In genomic region chr19:34501339-34502320, GRCh38 we compare ENCODE assay signal across 8 cellular contexts. TPM values are rescaled to one million over a fixed set of nuclear protein-coding genes. Genes with fewer than 3 reads are reported as not detected.
DNase-seq lines count a peak whose midpoint lies in the region; ATAC-seq and TF ChIP-seq lines count a peak whose summit lies in the region.

No MANE protein-coding gene starts in this region.

- H3K9me3 Mint-ChIP-seq in activated CD8-positive, alpha-beta T cell treated with anti-CD3 and anti-CD28 coated beads for 36 hours: no peaks in the 10 kb centered on the region

- no peak overlapping the region for H3K27ac Mint-ChIP-seq in activated CD8-positive, alpha-beta T cell treated with anti-CD3 and anti-CD28 coated beads for 36 hours

- peaks cover 5% of the 10 kb centered on the region for H3K27me3 Mint-ChIP-seq in activated CD8-positive, alpha-beta T cell treated with anti-CD3 and anti-CD28 coated beads for 36 hours

- H3K4me3 Mint-ChIP-seq in activated CD8-positive, alpha-beta T cell treated with anti-CD3 and anti-CD28 coated beads for 36 hours: no peak overlapping the region

- ATAC-seq in GM19372 (IDR thresholded peaks at IDR 0.05; ENCODE audit: low read depth, unreplicated experiment): peak; percentile 79
- peak; percentile 94 for ATAC-seq in activated CD8-positive, alpha-beta T cell treated with anti-CD3 and anti-CD28 coated beads for 36 hours

- H3K4me1 Mint-ChIP-seq in activated CD8-positive, alpha-beta T cell treated with anti-CD3 and anti-CD28 coated beads for 36 hours (ENCODE audit: low read depth): peaks cover 7% of the 10 kb centered on the region

- CTCF ChIA-PET in activated CD8-positive, alpha-beta T cell treated with anti-CD3 and anti-CD28 coated beads for 36 hours (lab: Charles Lee): interaction anchor here (0.9 to 1.8 kb wide), 5 partner anchors 16 to 275 kb away, joined by 3 to 8 read pairs (median 4); no protein-coding TSS in a partner anchor

- intact Hi-C loops in activated CD8-positive, alpha-beta T cell treated with anti-CD3 and anti-CD28 coated beads for 36 hours (cut with micrococcal nuclease): no loop called here

- peak; percentile 98 for TF ChIP-seq CTCF in activated CD8-positive, alpha-beta T cell treated with anti-CD3 and anti-CD28 coated beads for 36 hours (IDR thresholded peaks at IDR 0.05)

- H3K36me3 Mint-ChIP-seq in activated CD8-positive, alpha-beta T cell treated with anti-CD3 and anti-CD28 coated beads for 36 hours (ENCODE audit: low read depth): no peaks in the 10 kb centered on the region

- DNase-seq in C1 segment of cervical spinal cord (lab: John Stamatoyannopoulos, UW) (peak in 13 of 14 donors; percentile 23 to 88 (median 72)), HS-27A (ENCODE audit: low read depth) (peak; percentile 73), NCI-H82 (lab: John Stamatoyannopoulos, UW) (peak; percentile 93), medulla oblongata (ENCODE audit: extremely low spot score) (peak; percentile 88)
- peak; percentile 91 for DNase-seq in activated CD8-positive, alpha-beta T cell treated with anti-CD3 and anti-CD28 coated beads for 36 hours
- DNase-seq in effector CD4-positive, alpha-beta T cell: peak; percentile 76
- DNase-seq in stimulated activated CD8-positive, alpha-beta memory T cell treated with anti-CD3 and anti-CD28 coated beads, Interleukin-15, amount 100 ng/mL, for 1 hour (ENCODE audit: low read depth): peak; percentile 76

- POLR2A ChIA-PET in activated CD8-positive, alpha-beta T cell treated with anti-CD3 and anti-CD28 coated beads for 36 hours (lab: Charles Lee): no interaction called here

RNA-seq across cellular contexts. Expression of gene WTIP, which starts 20.1 kb away (rescaled TPM):
- total RNA-seq in activated CD8-positive, alpha-beta T cell treated with anti-CD3 and anti-CD28 coated beads for 36 hours: under 1 TPM; 0.54 to 0.63 TPM

Comparison
In these comparisons a context has a peak if more than half of its experiments do, and no peak if none do; other contexts are left out.
1. Peak in every context shown above with its lines: DNase-seq and ATAC-seq.